In the genomic region with DNA sequence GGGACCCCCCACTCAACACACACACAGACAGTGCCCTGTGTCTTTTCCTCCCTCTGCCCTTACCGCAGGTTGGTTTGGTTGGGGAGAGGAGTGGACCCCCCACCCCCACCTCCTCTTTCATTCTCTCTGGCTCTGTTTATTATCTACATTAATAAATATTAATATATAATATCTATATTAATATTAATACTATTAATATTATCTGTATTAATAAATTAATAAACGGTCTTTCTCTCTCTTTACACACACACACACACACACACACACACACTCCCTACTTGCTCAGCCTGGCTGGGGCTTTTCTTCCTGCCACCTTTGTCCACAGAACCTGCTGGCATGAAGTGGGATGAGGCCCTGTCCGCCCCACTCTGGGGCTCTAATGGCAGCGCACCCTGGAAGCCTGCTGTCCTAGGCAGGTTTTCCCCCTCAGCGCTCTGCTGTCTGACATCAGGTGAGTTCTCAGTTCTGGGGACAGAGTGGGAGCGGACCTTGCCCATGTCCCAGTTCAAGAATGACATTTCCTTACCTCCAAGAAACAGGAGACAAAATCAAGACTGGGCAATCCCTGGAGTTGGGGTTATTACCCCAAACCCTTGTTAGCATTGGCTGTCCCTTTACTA, we compare ENCODE assay signal across 21 cellular contexts. TPM values are rescaled to one million over a fixed set of nuclear protein-coding genes. Genes with fewer than 3 reads are reported as not detected.
DNase-seq lines count a peak whose midpoint lies in the region; ATAC-seq and TF ChIP-seq lines count a peak whose summit lies in the region.
"Had no signal": no experiment of that assay in that cellular context is flagged by ENCODE, and none has a peak within 500 bp of the region (broad histone marks: within the 10 kb centered on the region; RNA-seq: fewer than 3 reads in every experiment).

No MANE protein-coding gene starts in this region.

- H3K36me3 Mint-ChIP-seq in GM23338 (ENCODE audit: low read depth) (peaks cover 7% of the 10 kb centered on the region; the same call in 2 of the 3 replicates), brain (no peaks in the 10 kb centered on the region)
- H3K36me3 Mint-ChIP-seq: CD8-positive, alpha-beta memory T cell had no signal

- no peak overlapping the region for H3K4ac ChIP-seq in neuronal stem cell (ENCODE audit: low read length)

- no peak overlapping the region for H3K9ac ChIP-seq in neuronal stem cell (ENCODE audit: low read depth, low read length, poor library complexity)
- H3K9ac ChIP-seq: BLaER1 treated with 17β-estradiol and CSF1 and Interleukin-3, amounts not matched to agents 10 nM and 100 nM; KMS-11 had no signal

- H3K14ac ChIP-seq in neuronal stem cell (ENCODE audit: low read length): no peak overlapping the region

- no peaks in the 10 kb centered on the region for H3K79me1 ChIP-seq in neuronal stem cell (ENCODE audit: low read depth, low read length)

- no peak overlapping the region for H2BK15ac ChIP-seq in neuronal stem cell (ENCODE audit: low read length)

- H3K27ac ChIP-seq in GM23338 (ENCODE audit: low read depth) (no peak overlapping the region), neuronal stem cell (replicated peaks; ENCODE audit: low read length) (peak overlapping the region; percentile 62)
- H3K27ac ChIP-seq: BLaER1 treated with 17β-estradiol and CSF1 and Interleukin-3, amounts not matched to agents 10 nM and 100 nM; KMS-11 had no signal

- H3K18ac ChIP-seq in neuronal stem cell (ENCODE audit: low read length): peak overlapping the region; percentile 6

- H4K8ac ChIP-seq in neuronal stem cell (ENCODE audit: low read depth, low read length): no peak overlapping the region

- no CpG with 5 or more reads among the region's 6 CpGs for WGBS in neuronal stem cell (ENCODE audit: extremely low coverage in 2 of 2, insufficient read length in 2 of 2, insufficient replicate concordance in 1 of 2), 2 donors

- peaks cover 22% of the 10 kb centered on the region for H3K4me1 ChIP-seq in GM23338 (ENCODE audit: insufficient read depth)
- peaks cover 2 to 12% of the 10 kb centered on the region in 2 donors for H3K4me1 ChIP-seq in neuronal stem cell (ENCODE audit: control insufficient read depth in 2 of 2, insufficient read depth in 1 of 2, low read depth in 1 of 2, low read length in 2 of 2)

- no peak overlapping the region for H2BK5ac ChIP-seq in neuronal stem cell (ENCODE audit: low read length)

- peaks cover 5% of the 10 kb centered on the region; the same call in 1 of the 2 replicates for H4K20me1 ChIP-seq in GM23338 (replicated peaks; ENCODE audit: insufficient read depth)
- H4K20me1 ChIP-seq: BLaER1 treated with 17β-estradiol and CSF1 and Interleukin-3, amounts not matched to agents 10 nM and 100 nM had no signal

- peak overlapping the region; percentile 64 for H3K4me3 Mint-ChIP-seq in GM23338
- H3K4me3 Mint-ChIP-seq in brain: peak overlapping the region in 3 of 5 experiments; percentile 41 to 73 (median 47)
- H3K4me3 Mint-ChIP-seq: CD8-positive, alpha-beta memory T cell had no signal

- peaks cover 0 to 2% of the 10 kb centered on the region in 2 donors for H3K9me3 ChIP-seq in neuronal stem cell (replicated peaks in 1 of 2; ENCODE audit: control insufficient read depth in 2 of 2, insufficient read depth in 1 of 2, low read depth in 1 of 2, low read length in 2 of 2)

- H3K9me3 Mint-ChIP-seq in GM23338 (peaks cover 15% of the 10 kb centered on the region; the same call in 2 of the 3 replicates), brain (peaks cover 0 to 7% (median 4%) of the 10 kb centered on the region in 5 experiments)

- H3K4me2 ChIP-seq in GM23338 (peak overlapping the region; percentile 58; the same call in 1 of the 2 replicates), neuronal stem cell (ENCODE audit: insufficient read depth, low read length, poor library complexity, severe bottlenecking) (peak overlapping the region; percentile 45)
- H3K4me2 ChIP-seq: BLaER1 treated with 17β-estradiol and CSF1 and Interleukin-3, amounts not matched to agents 10 nM and 100 nM; KMS-11 had no signal

- no peaks in the 10 kb centered on the region for H3K36me3 ChIP-seq in GM23338 (ENCODE audit: insufficient read depth)
- H3K36me3 ChIP-seq in neuronal stem cell (replicated peaks in 1 of 2; ENCODE audit: control insufficient read depth in 2 of 2, insufficient read depth in 2 of 2, low read length in 2 of 2): no peaks in the 10 kb centered on the region
- H3K36me3 ChIP-seq: BLaER1 treated with 17β-estradiol and CSF1 and Interleukin-3, amounts not matched to agents 10 nM and 100 nM had no signal

- no peak overlapping the region for H3K27ac Mint-ChIP-seq in GM23338
- peak overlapping the region in 2 of 5 experiments; percentile 83 to 88 for H3K27ac Mint-ChIP-seq in brain
- H3K27ac Mint-ChIP-seq: CD8-positive, alpha-beta memory T cell had no signal

- no peaks in the 10 kb centered on the region for H3K79me2 ChIP-seq in GM23338 (replicated peaks; ENCODE audit: insufficient read depth)

- H3K27me3 Mint-ChIP-seq in GM23338 (ENCODE audit: insufficient read depth, low read depth, poor library complexity) (peaks cover 85% of the 10 kb centered on the region), brain (peaks cover 10% of the 10 kb centered on the region)

- TF ChIP-seq CTCF in GM23338 (conservative IDR thresholded peaks at IDR 0.05; ENCODE audit: low read depth in 2 of 2): no peak
- no peak for TF ChIP-seq CTCF in brain (conservative IDR thresholded peaks at IDR 0.05)

- no peak overlapping the region for H2AK5ac ChIP-seq in neuronal stem cell (ENCODE audit: low read depth, low read length)

- 0 out of 2 replicates have a peak, but pooled peaks cover 3% of the 10 kb centered on the region for H3F3A ChIP-seq in GM23338 (replicated peaks; ENCODE audit: low read depth)

- H3K4me1 Mint-ChIP-seq in GM23338: peaks cover 35% of the 10 kb centered on the region
- peaks cover 30% of the 10 kb centered on the region for H3K4me1 Mint-ChIP-seq in brain
- H3K4me1 Mint-ChIP-seq: CD8-positive, alpha-beta memory T cell had no signal

- H3K23ac ChIP-seq in neuronal stem cell (ENCODE audit: low read depth, low read length, poor library complexity): no peak overlapping the region

- H4K91ac ChIP-seq in neuronal stem cell (ENCODE audit: low read depth, low read length, poor library complexity): no peak overlapping the region

- no peaks in the 10 kb centered on the region for H3K9me2 ChIP-seq in GM23338 (ENCODE audit: insufficient read depth)

- ATAC-seq in GM23338 (peak; percentile 8; the same call in 2 of the 3 replicates), left lobe of liver (no peak), HG02840 (IDR thresholded peaks at IDR 0.05; ENCODE audit: low FRiP score, unreplicated experiment) (no peak)
- ATAC-seq: GM12878, HepG2 had no signal

- peak; percentile 14 for DNase-seq in GM23338 (ENCODE audit: low spot score)
- DNase-seq in left lobe of liver (ENCODE audit: low spot score): peak; percentile 30
- DNase-seq in neuronal stem cell (ENCODE audit: low spot score): no peak
- no peak for DNase-seq in occipital lobe (lab: John Stamatoyannopoulos, UW)
- DNase-seq in HPDE6-E6E7 (ENCODE audit: extremely low spot score): no peak
- no peak for DNase-seq in AG08396 (ENCODE audit: low spot score)
- DNase-seq: CD8-positive, alpha-beta memory T cell; DMS79 treated with DMSO at 0.1 percent for 48 hours; NCI-H1048; NCI-H1436 treated with DMSO at 0.1 percent for 48 hours; NCI-H2029 treated with DMSO at 0.1 percent for 48 hours; NCI-H748 treated with DMSO at 0.1 percent for 48 hours; RPMI8226 had no signal

- H2BK120ac ChIP-seq in neuronal stem cell (ENCODE audit: low read depth, low read length): no peak overlapping the region

- peaks cover 95% of the 10 kb centered on the region for H3K27me3 ChIP-seq in GM23338 (ENCODE audit: insufficient read depth)
- H3K27me3 ChIP-seq in neuronal stem cell (ENCODE audit: control insufficient read depth in 3 of 3, insufficient read depth in 3 of 3, low read depth in 1 of 3, low read length in 3 of 3): peaks cover 0 to 33% (median 0%) of the 10 kb centered on the region in 3 experiments
- H3K27me3 ChIP-seq: BLaER1 treated with 17β-estradiol and CSF1 and Interleukin-3, amounts not matched to agents 10 nM and 100 nM had no signal

- H3K4me3 ChIP-seq in GM23338 (peak overlapping the region; percentile 17; the same call in 1 of the 2 replicates), neuronal stem cell (ENCODE audit: low read length in 2 of 2) (peak overlapping the region in 1 of 2 donors; percentile 32)
- H3K4me3 ChIP-seq: BLaER1 treated with 17β-estradiol and CSF1 and Interleukin-3, amounts not matched to agents 10 nM and 100 nM; GM12878 had no signal

- H2AFZ ChIP-seq in GM23338 (no peak overlapping the region), neuronal stem cell (ENCODE audit: low read length) (peak overlapping the region; percentile 96)

- no peak overlapping the region for H2BK12ac ChIP-seq in neuronal stem cell (ENCODE audit: low read length)

TF ChIP-seq in GM23338, 12 proteins besides CTCF, POLR2A, EP300 and RAD21 (continues in another document):
- no peak for TF ChIP-seq EZH2phosphoT487 (IDR thresholded peaks at IDR 0.05; ENCODE audit: unreplicated experiment)

RNA-seq across cellular contexts. Expression of a gene that starts 10.5 kb away (rescaled TPM):
- 0.19 and 0.56 TPM in 2 replicates for total RNA-seq in GM23338 (2014; rRNA removed; shearing (Covaris generic))
- polyA plus RNA-seq in GM23338 (2016; fragmentation: Nextera tagmentation; extraction: Ambion mirVana): 0.17 and 0.27 TPM in 2 replicates
- polyA plus RNA-seq in brain (ENCODE audit: insufficient read depth, low read depth, low replicate concordance): 1.8 TPM
- total RNA-seq in left lobe of liver: not detected
- not detected for polyA plus RNA-seq in neuronal stem cell (2013, experiment 1 of 2)
- polyA plus RNA-seq in neuronal stem cell (2013, experiment 2 of 2): 0.07 TPM
- not detected for total RNA-seq in occipital lobe
- total RNA-seq: CD8-positive, alpha-beta memory T cell; GM12878; M059J; NCI-H460 had no signal
- polyA plus RNA-seq: CD8-positive, alpha-beta memory T cell; GM12878 had no signal

Comparison
In these comparisons a context has a peak if more than half of its experiments do, and no peak if none do; other contexts are left out.
1. DNase-seq: peak in GM23338 (single experiment) and left lobe of liver (single experiment); none in neuronal stem cell (single experiment), occipital lobe (single experiment), HPDE6-E6E7 (single experiment) and AG08396 (single experiment).